25 cellular contexts compared by ENCODE assay signal in genomic region chr6:3421145-3421544, GRCh38.
"Had no signal": no experiment of that assay in that cellular context is flagged by ENCODE, and none has a peak within 500 bp of the region (broad histone marks: within the 10 kb centered on the region; RNA-seq: fewer than 3 reads in every experiment).

No MANE protein-coding gene starts in this region.

- H3K27ac ChIP-seq: esophagus muscularis mucosa, ovary, suprapubic skin, tibial artery, WERI-Rb-1 had no signal

- H3K4me1 ChIP-seq: tibial artery had no signal

- H3K36me3 ChIP-seq: esophagus muscularis mucosa, ovary, sigmoid colon, suprapubic skin, tibial artery had no signal

- DNase-seq: activated CD4-positive, alpha-beta memory T cell treated with anti-CD3 and anti-CD28 coated beads for 36 hours; activated CD4-positive, alpha-beta T cell treated with anti-CD3 and anti-CD28 coated beads, Interleukin-2, amount 10 ng/mL, durations not matched to agents 24 days and 14 days; activated CD4-positive, CD25-positive, alpha-beta regulatory T cell treated with anti-CD3 and anti-CD28 coated beads, Interleukin-2, amount 50 U/mL, for 72 hours; activated CD8-positive, alpha-beta memory T cell treated with anti-CD3 and anti-CD28 coated beads, Interleukin-2, amount 50 U/mL, for 48 hours; activated naive CD8-positive, alpha-beta T cell treated with anti-CD3 and anti-CD28 coated beads, Interleukin-2, amount 50 U/mL, for 24 hours; activated T-cell treated with anti-CD3 and anti-CD28 coated beads, Interleukin-2, amount 50 U/mL, for 4 hours; effector CD4-positive, alpha-beta T cell; kidney; left colon; mammary epithelial cell; naive B cell; nephron progenitor cell; ovary; retina; sigmoid colon; small intestine; stimulated activated CD4-positive, alpha-beta T cell treated with anti-CD3 and anti-CD28 coated beads, Interleukin-1b, Interleukin-23, amount 100 ng/mL, for 48 hours; stimulated activated CD4-positive, alpha-beta T cell treated with anti-CD3 and anti-CD28 coated beads, Interleukin-4, amount 100 ng/mL, for 4 hours; stimulated activated CD8-positive, alpha-beta memory T cell treated with anti-CD3 and anti-CD28 coated beads, Interleukin-4, amount 100 ng/mL, for 48 hours; T-helper 17 cell; T1000; tibial artery; WERI-Rb-1 had no signal

- H3K27me3 ChIP-seq: esophagus muscularis mucosa, ovary, sigmoid colon, suprapubic skin, tibial artery had no signal

- H3K9me3 ChIP-seq: esophagus muscularis mucosa, ovary, sigmoid colon, suprapubic skin, tibial artery had no signal

- H3K4me3 ChIP-seq: esophagus muscularis mucosa, ovary, sigmoid colon, suprapubic skin, tibial artery had no signal
